Comparison of ENCODE assay signal across 22 cellular contexts in the genomic region with DNA sequence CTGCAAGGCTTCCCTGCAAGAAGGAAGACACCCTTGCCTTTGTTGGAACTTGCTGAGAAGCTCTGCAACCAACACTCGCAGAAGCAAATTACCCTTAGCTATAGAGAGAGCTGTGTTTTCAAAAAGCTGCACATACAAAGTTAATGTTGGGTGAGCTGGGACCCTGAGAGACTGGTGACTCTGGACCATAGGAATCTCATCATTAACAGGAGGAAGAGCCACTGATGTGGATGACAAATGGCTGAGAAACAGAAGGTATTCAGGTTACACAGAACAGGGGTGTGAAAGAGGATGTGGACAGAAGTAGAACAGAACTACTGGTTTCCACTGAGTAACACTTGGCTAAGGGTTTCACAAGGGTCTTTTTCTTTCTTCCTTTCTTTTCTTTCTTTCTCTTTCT.
"Had no signal": no experiment of that assay in that cellular context is flagged by ENCODE, and none has a peak within 500 bp of the region (broad histone marks: within the 10 kb centered on the region; RNA-seq: fewer than 3 reads in every experiment).

No MANE protein-coding gene starts in this region.

- H3K9me3 Mint-ChIP-seq: nephron; stimulated activated naive CD8-positive, alpha-beta T cell treated with anti-CD3 and anti-CD28 coated beads, Interleukin-15, Interleukin-2, amounts not matched to agents 100 ng/mL and 50 ng/mL, for 24 hours had no signal

- H3K27ac Mint-ChIP-seq: dendritic cell treated with granulocyte-macrophage colony-stimulating factor and Interleukin-4, amounts not matched to agents 40 ng/mL and 50 ng/mL, for 4 days; effector memory CD8-positive, alpha-beta T cell; nephron; stimulated activated memory B cell treated with anti-CD40 and anti-IgM and Interleukin-4, amounts not matched to agents 10 μg/mL and 1 μg/mL and 100 μg/mL, for 72 hours; stimulated activated naive CD8-positive, alpha-beta T cell treated with anti-CD3 and anti-CD28 coated beads, Interleukin-15, Interleukin-2, amounts not matched to agents 100 ng/mL and 50 ng/mL, for 24 hours had no signal

- DNase-seq: effector memory CD8-positive, alpha-beta T cell; erythroblast; heart left ventricle; hypothalamus; kidney; left cardiac atrium; left ventricle myocardium inferior; lower lobe of right lung; mesenchymal stem cell; midbrain; posterior cingulate gyrus; spleen; stimulated activated CD4-positive, alpha-beta T cell treated with anti-CD3 and anti-CD28 coated beads, Interleukin-15, amount 100 ng/mL, for 24 hours; stimulated activated CD4-positive, alpha-beta T cell treated with anti-CD3 and anti-CD28 coated beads, Interleukin-1b, Interleukin-23, amount 100 ng/mL, for 48 hours; stimulated activated CD4-positive, alpha-beta T cell treated with anti-CD3 and anti-CD28 coated beads, Interleukin-4, amount 100 ng/mL, for 24 hours; tibial artery; upper lobe of right lung had no signal

- H3K9me3 ChIP-seq: heart left ventricle, left ventricle myocardium inferior, lower lobe of right lung, tibial artery, upper lobe of right lung had no signal

- H3K4me1 Mint-ChIP-seq: stimulated activated memory B cell treated with anti-CD40 and anti-IgM and Interleukin-4, amounts not matched to agents 10 μg/mL and 1 μg/mL and 100 μg/mL, for 72 hours had no signal

- H3K27me3 ChIP-seq: heart left ventricle, spleen, tibial artery, upper lobe of right lung had no signal

- H3K27ac ChIP-seq: heart left ventricle, left ventricle myocardium inferior, lower lobe of right lung, spleen, tibial artery, upper lobe of right lung had no signal

- H3K27me3 Mint-ChIP-seq: dendritic cell treated with granulocyte-macrophage colony-stimulating factor and Interleukin-4, amounts not matched to agents 40 ng/mL and 50 ng/mL, for 4 days; effector memory CD8-positive, alpha-beta T cell; stimulated activated memory B cell treated with anti-CD40 and anti-IgM and Interleukin-4, amounts not matched to agents 10 μg/mL and 1 μg/mL and 100 μg/mL, for 72 hours; stimulated activated naive CD8-positive, alpha-beta T cell treated with anti-CD3 and anti-CD28 coated beads, Interleukin-15, Interleukin-2, amounts not matched to agents 100 ng/mL and 50 ng/mL, for 24 hours had no signal

- H3K4me3 ChIP-seq: heart left ventricle, left ventricle myocardium inferior, lower lobe of right lung, spleen, tibial artery, upper lobe of right lung had no signal

- H3K36me3 ChIP-seq: heart left ventricle, left ventricle myocardium inferior, lower lobe of right lung, spleen, tibial artery, upper lobe of right lung had no signal

- ATAC-seq: effector memory CD8-positive, alpha-beta T cell; heart left ventricle; left cardiac atrium; lower lobe of right lung; sciatic nerve; stimulated activated memory B cell treated with anti-CD40 and anti-IgM and Interleukin-4, amounts not matched to agents 10 μg/mL and 1 μg/mL and 100 μg/mL, for 72 hours; upper lobe of right lung had no signal

- H3K4me1 ChIP-seq: heart left ventricle, left ventricle myocardium inferior, lower lobe of right lung, spleen, tibial artery, upper lobe of right lung had no signal

- H3K4me3 Mint-ChIP-seq: dendritic cell treated with granulocyte-macrophage colony-stimulating factor and Interleukin-4, amounts not matched to agents 40 ng/mL and 50 ng/mL, for 4 days; effector memory CD8-positive, alpha-beta T cell; nephron; stimulated activated memory B cell treated with anti-CD40 and anti-IgM and Interleukin-4, amounts not matched to agents 10 μg/mL and 1 μg/mL and 100 μg/mL, for 72 hours; stimulated activated naive CD8-positive, alpha-beta T cell treated with anti-CD3 and anti-CD28 coated beads, Interleukin-15, Interleukin-2, amounts not matched to agents 100 ng/mL and 50 ng/mL, for 24 hours had no signal

- H3K36me3 Mint-ChIP-seq: stimulated activated memory B cell treated with anti-CD40 and anti-IgM and Interleukin-4, amounts not matched to agents 10 μg/mL and 1 μg/mL and 100 μg/mL, for 72 hours had no signal
